23 cellular contexts compared by ENCODE assay signal in genomic region chr15:77864211-77865105, GRCh38.
DNase-seq lines count a peak whose midpoint lies in the region; ATAC-seq and TF ChIP-seq lines count a peak whose summit lies in the region.
"Had no signal": no experiment of that assay in that cellular context is flagged by ENCODE, and none has a peak within 500 bp of the region (broad histone marks: within the 10 kb centered on the region; RNA-seq: fewer than 3 reads in every experiment).

No MANE protein-coding gene starts in this region.

- H3K4me3 ChIP-seq in endodermal cell (ENCODE audit: low read length), result no peak overlapping the region
- H3K4me3 ChIP-seq in smooth muscle cell, result no peak overlapping the region
- H3K4me3 ChIP-seq: adrenal gland, cardiac muscle cell, heart left ventricle, vagina had no signal

- H3K4me3 Mint-ChIP-seq in endodermal cell (no peak overlapping the region), nephron progenitor cell (peak overlapping the region; percentile 67)
- no peak overlapping the region for H3K4me3 Mint-ChIP-seq in activated CD4-positive, alpha-beta memory T cell treated with anti-CD3 and anti-CD28 coated beads, Interleukin-2, amount 10 ng/mL, durations not matched to agents 7 days and 5 days
- H3K4me3 Mint-ChIP-seq: activated CD8-positive, alpha-beta memory T cell treated with anti-CD3 and anti-CD28 coated beads, Interleukin-2, amount 10 ng/mL, durations not matched to agents 7 days and 5 days; CD4-positive, CD25-positive, alpha-beta regulatory T cell; stimulated activated naive CD8-positive, alpha-beta T cell treated with anti-CD3 and anti-CD28 coated beads, Interleukin-15, Interleukin-2, amounts not matched to agents 100 ng/mL and 50 ng/mL, for 24 hours had no signal

- no peaks in the 10 kb centered on the region for H3K27me3 Mint-ChIP-seq in endodermal cell (ENCODE audit: insufficient read depth)
- H3K27me3 Mint-ChIP-seq in nephron progenitor cell (ENCODE audit: low read depth, poor library complexity), result peaks cover 12% of the 10 kb centered on the region
- H3K27me3 Mint-ChIP-seq in activated CD4-positive, alpha-beta memory T cell treated with anti-CD3 and anti-CD28 coated beads, Interleukin-2, amount 10 ng/mL, durations not matched to agents 7 days and 5 days, result no peaks in the 10 kb centered on the region
- H3K27me3 Mint-ChIP-seq: activated CD8-positive, alpha-beta memory T cell treated with anti-CD3 and anti-CD28 coated beads, Interleukin-2, amount 10 ng/mL, durations not matched to agents 7 days and 5 days; CD4-positive, CD25-positive, alpha-beta regulatory T cell; stimulated activated naive CD8-positive, alpha-beta T cell treated with anti-CD3 and anti-CD28 coated beads, Interleukin-15, Interleukin-2, amounts not matched to agents 100 ng/mL and 50 ng/mL, for 24 hours had no signal

- 69 to 79% methylated on average over 9 to 21 of the region's 21 CpGs for WGBS in endodermal cell (ENCODE audit: insufficient coverage in 1 of 2, insufficient read length in 1 of 2), 2 experiments
- 69% methylated on average over 19 of the region's 21 CpGs for WGBS in smooth muscle cell (ENCODE audit: low lambda C conversion rate)

- CTCF ChIA-PET in activated CD4-positive, alpha-beta memory T cell treated with anti-CD3 and anti-CD28 coated beads, Interleukin-2, amount 10 ng/mL, durations not matched to agents 7 days and 5 days (lab: Charles Lee), result no interaction called here

- H3K9ac ChIP-seq in endodermal cell (ENCODE audit: extremely low read depth, low read length, poor library complexity, severe bottlenecking) (no peak overlapping the region), smooth muscle cell (ENCODE audit: low read depth) (no peak overlapping the region)

- H3K4me2 ChIP-seq in smooth muscle cell, result no peak overlapping the region

- no peak overlapping the region for H3K27ac Mint-ChIP-seq in endodermal cell
- peak overlapping the region; percentile 45 for H3K27ac Mint-ChIP-seq in nephron progenitor cell
- no peak overlapping the region for H3K27ac Mint-ChIP-seq in activated CD4-positive, alpha-beta memory T cell treated with anti-CD3 and anti-CD28 coated beads, Interleukin-2, amount 10 ng/mL, durations not matched to agents 7 days and 5 days
- H3K27ac Mint-ChIP-seq: activated CD8-positive, alpha-beta memory T cell treated with anti-CD3 and anti-CD28 coated beads, Interleukin-2, amount 10 ng/mL, durations not matched to agents 7 days and 5 days; activated T-helper 2 cell treated with anti-CD3 and anti-CD28 coated beads, Interferon-gamma antibody, Interleukin-2, Interleukin-4, amounts not matched to agents 10 μg/mL and 5 μg/mL and 100 μg/mL, durations not matched to agents 14 hours and 24 hours and 36 hours; CD4-positive, CD25-positive, alpha-beta regulatory T cell; stimulated activated naive CD8-positive, alpha-beta T cell treated with anti-CD3 and anti-CD28 coated beads, Interleukin-15, Interleukin-2, amounts not matched to agents 100 ng/mL and 50 ng/mL, for 24 hours had no signal

- no peaks in the 10 kb centered on the region for H4K20me1 ChIP-seq in smooth muscle cell (ENCODE audit: low read depth)

- DNase-seq in Daoy (ENCODE audit: low read depth) (peak; percentile 45), NCI-H226 (peak; percentile 77), endodermal cell (peak; percentile 72), nephron progenitor cell (peak; percentile 44), smooth muscle cell (lab: John Stamatoyannopoulos, UW; ENCODE audit: unreplicated experiment) (no peak), NCI-H69 (lab: John Stamatoyannopoulos, UW) (no peak)
- no peak for DNase-seq in activated CD4-positive, alpha-beta memory T cell treated with anti-CD3 and anti-CD28 coated beads, Interleukin-2, amount 10 ng/mL, durations not matched to agents 7 days and 5 days
- DNase-seq: activated CD4-positive, CD25-positive, alpha-beta regulatory T cell treated with anti-CD3 and anti-CD28 coated beads, Interleukin-2, amount 50 U/mL, for 72 hours; activated CD8-positive, alpha-beta memory T cell treated with anti-CD3 and anti-CD28 coated beads, Interleukin-2, amount 10 ng/mL, durations not matched to agents 7 days and 5 days; CD4-positive, CD25-positive, alpha-beta regulatory T cell; DND-41; effector CD8-positive, alpha-beta T cell; HCEC 1CT; KG1; NCI-H2029; NCI-H524 treated with DMSO at 0.1 percent for 48 hours had no signal

- H3K36me3 ChIP-seq in endodermal cell (ENCODE audit: control insufficient read depth, insufficient read depth, low read length), result no peaks in the 10 kb centered on the region
- no peaks in the 10 kb centered on the region for H3K36me3 ChIP-seq in smooth muscle cell (ENCODE audit: low read depth)
- H3K36me3 ChIP-seq: adrenal gland, cardiac muscle cell, heart left ventricle, vagina had no signal

- H3K27me3 ChIP-seq in endodermal cell (ENCODE audit: control insufficient read depth, insufficient read depth, low read length, poor library complexity, severe bottlenecking) (no peaks in the 10 kb centered on the region), smooth muscle cell (ENCODE audit: low read depth) (no peaks in the 10 kb centered on the region)
- H3K27me3 ChIP-seq: adrenal gland, heart left ventricle, vagina had no signal

- H3K9me3 Mint-ChIP-seq in endodermal cell, result no peaks in the 10 kb centered on the region
- H3K9me3 Mint-ChIP-seq in nephron progenitor cell, result no peaks in the 10 kb centered on the region
- H3K9me3 Mint-ChIP-seq in activated CD4-positive, alpha-beta memory T cell treated with anti-CD3 and anti-CD28 coated beads, Interleukin-2, amount 10 ng/mL, durations not matched to agents 7 days and 5 days, result no peaks in the 10 kb centered on the region
- H3K9me3 Mint-ChIP-seq: activated T-helper 2 cell treated with anti-CD3 and anti-CD28 coated beads, Interferon-gamma antibody, Interleukin-2, Interleukin-4, amounts not matched to agents 10 μg/mL and 5 μg/mL and 100 μg/mL, durations not matched to agents 14 hours and 24 hours and 36 hours; CD4-positive, CD25-positive, alpha-beta regulatory T cell; stimulated activated naive CD8-positive, alpha-beta T cell treated with anti-CD3 and anti-CD28 coated beads, Interleukin-15, Interleukin-2, amounts not matched to agents 100 ng/mL and 50 ng/mL, for 24 hours had no signal

- no peak for ATAC-seq in GM21529 (IDR thresholded peaks at IDR 0.05; ENCODE audit: unreplicated experiment)
- ATAC-seq: activated CD8-positive, alpha-beta memory T cell treated with anti-CD3 and anti-CD28 coated beads, Interleukin-2, amount 10 ng/mL, durations not matched to agents 7 days and 5 days; heart left ventricle had no signal

- H3K9me3 ChIP-seq in endodermal cell (ENCODE audit: control insufficient read depth, low read length) (no peaks in the 10 kb centered on the region), smooth muscle cell (replicated peaks; ENCODE audit: low read depth) (no peaks in the 10 kb centered on the region)
- H3K9me3 ChIP-seq: adrenal gland, heart left ventricle, vagina had no signal

- H3K79me2 ChIP-seq in smooth muscle cell (ENCODE audit: low read depth), result no peaks in the 10 kb centered on the region

- H3K36me3 Mint-ChIP-seq in endodermal cell (ENCODE audit: low read depth) (no peaks in the 10 kb centered on the region), nephron progenitor cell (ENCODE audit: low read depth) (no peaks in the 10 kb centered on the region)
- no peaks in the 10 kb centered on the region for H3K36me3 Mint-ChIP-seq in activated CD4-positive, alpha-beta memory T cell treated with anti-CD3 and anti-CD28 coated beads, Interleukin-2, amount 10 ng/mL, durations not matched to agents 7 days and 5 days (ENCODE audit: low read depth)
- H3K36me3 Mint-ChIP-seq: activated CD8-positive, alpha-beta memory T cell treated with anti-CD3 and anti-CD28 coated beads, Interleukin-2, amount 10 ng/mL, durations not matched to agents 7 days and 5 days; CD4-positive, CD25-positive, alpha-beta regulatory T cell had no signal

- POLR2A ChIA-PET in activated CD4-positive, alpha-beta memory T cell treated with anti-CD3 and anti-CD28 coated beads, Interleukin-2, amount 10 ng/mL, durations not matched to agents 7 days and 5 days (lab: Charles Lee), result no interaction called here

- no peak overlapping the region for H3K27ac ChIP-seq in endodermal cell (ENCODE audit: low read depth, low read length)
- no peak overlapping the region for H3K27ac ChIP-seq in smooth muscle cell (ENCODE audit: low read depth)
- H3K27ac ChIP-seq: adrenal gland, cardiac muscle cell, heart left ventricle, vagina had no signal

- H3K4me1 Mint-ChIP-seq in endodermal cell (peaks cover 8% of the 10 kb centered on the region), nephron progenitor cell (peaks cover 95% of the 10 kb centered on the region)
- H3K4me1 Mint-ChIP-seq in activated CD4-positive, alpha-beta memory T cell treated with anti-CD3 and anti-CD28 coated beads, Interleukin-2, amount 10 ng/mL, durations not matched to agents 7 days and 5 days, result no peaks in the 10 kb centered on the region
- H3K4me1 Mint-ChIP-seq: activated CD8-positive, alpha-beta memory T cell treated with anti-CD3 and anti-CD28 coated beads, Interleukin-2, amount 10 ng/mL, durations not matched to agents 7 days and 5 days; CD4-positive, CD25-positive, alpha-beta regulatory T cell had no signal

- TF ChIP-seq CTCF in endodermal cell (conservative IDR thresholded peaks at IDR 0.05) (no peak), nephron progenitor cell (IDR thresholded peaks at IDR 0.05) (no peak), smooth muscle cell (IDR thresholded peaks at IDR 0.05; ENCODE audit: borderline replicate concordance, insufficient read depth, poor library complexity, severe bottlenecking) (no peak)

- H3K4me1 ChIP-seq in endodermal cell (ENCODE audit: control insufficient read depth, insufficient read depth, low read length) (no peaks in the 10 kb centered on the region), smooth muscle cell (ENCODE audit: low read depth) (no peaks in the 10 kb centered on the region)
- H3K4me1 ChIP-seq: adrenal gland, heart left ventricle, vagina had no signal

- no peak overlapping the region for H2AFZ ChIP-seq in smooth muscle cell (ENCODE audit: low read depth)

- H3F3A ChIP-seq in smooth muscle cell (ENCODE audit: low read depth), result no peaks in the 10 kb centered on the region

Comparison
In these comparisons a context has a peak if more than half of its experiments do, and no peak if none do; other contexts are left out.
1. DNase-seq: peak in Daoy (single experiment), NCI-H226 (single experiment), endodermal cell (single experiment) and nephron progenitor cell (single experiment); none in smooth muscle cell (single experiment), activated CD4-positive, alpha-beta memory T cell treated with anti-CD3 and anti-CD28 coated beads, Interleukin-2, amount 10 ng/mL, durations not matched to agents 7 days and 5 days (single experiment) and NCI-H69 (single experiment).